35 cellular contexts compared by ENCODE assay signal in the genomic region with DNA sequence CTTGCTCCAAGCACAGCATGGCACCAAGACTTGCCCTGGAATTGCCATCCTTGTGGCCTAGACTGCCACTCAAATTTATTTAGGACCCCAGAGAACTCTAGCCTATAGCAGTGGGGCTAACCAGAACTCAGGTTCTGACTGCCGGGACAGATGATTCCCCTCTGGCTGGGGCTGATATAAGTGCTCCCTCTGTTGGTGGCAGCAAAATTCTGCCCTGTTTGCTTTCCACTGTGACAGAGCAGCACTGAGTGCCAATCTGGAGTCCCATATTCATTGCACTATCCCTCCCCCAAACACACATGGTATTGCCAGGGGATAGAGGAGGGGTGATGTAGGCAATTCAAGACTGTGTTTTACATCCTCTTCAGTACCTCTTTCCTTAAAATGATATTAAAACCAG.
DNase-seq lines count a peak whose midpoint lies in the region; FAIRE-seq and TF ChIP-seq lines count a peak whose summit lies in the region.
"Had no signal": no experiment of that assay in that cellular context is flagged by ENCODE, and none has a peak within 500 bp of the region (broad histone marks: within the 10 kb centered on the region; RNA-seq: fewer than 3 reads in every experiment).

No MANE protein-coding gene starts in this region.

- H3K27me3 Mint-ChIP-seq in H9 (ENCODE audit: low read depth) (no peaks in the 10 kb centered on the region), Calu3 (ENCODE audit: unreplicated experiment) (no peaks in the 10 kb centered on the region), CD14-positive monocyte (ENCODE audit: low read depth in 3 of 3) (peaks cover 0 to 1% (median 0%) of the 10 kb centered on the region in 3 donors)
- H3K27me3 Mint-ChIP-seq: activated naive CD8-positive, alpha-beta T cell treated with anti-CD3 and anti-CD28 coated beads, Interleukin-2, amount 50 U/mL, for 24 hours; B cell; stimulated activated memory B cell treated with anti-CD40 and anti-IgM and Interleukin-4, amounts not matched to agents 10 μg/mL and 1 μg/mL and 100 μg/mL, for 72 hours had no signal

- H3K79me2 ChIP-seq in H9 (ENCODE audit: insufficient read depth, low read length) (no peaks in the 10 kb centered on the region), H1 (ENCODE audit: control insufficient read depth in 1 of 2, insufficient read depth in 2 of 2, low read length in 2 of 2) (no peaks in the 10 kb centered on the region)
- H3K79me2 ChIP-seq: hepatocyte, parathyroid adenoma had no signal

- no peak overlapping the region for H2BK5ac ChIP-seq in H9 (ENCODE audit: insufficient read length, low read length)
- H2BK5ac ChIP-seq in H1 (ENCODE audit: low read depth, low read length), result no peak overlapping the region

- H3K4me1 Mint-ChIP-seq in H9 (peaks cover 13% of the 10 kb centered on the region in 2 experiments), Calu3 (ENCODE audit: low read depth, unreplicated experiment) (no peaks in the 10 kb centered on the region), CD14-positive monocyte (no peaks in the 10 kb centered on the region)
- H3K4me1 Mint-ChIP-seq: activated naive CD8-positive, alpha-beta T cell treated with anti-CD3 and anti-CD28 coated beads, Interleukin-2, amount 50 U/mL, for 24 hours; B cell; stimulated activated memory B cell treated with anti-CD40 and anti-IgM and Interleukin-4, amounts not matched to agents 10 μg/mL and 1 μg/mL and 100 μg/mL, for 72 hours had no signal

- H3K23ac ChIP-seq in H9 (ENCODE audit: insufficient read length, low read depth, low read length) (no peak overlapping the region), H1 (ENCODE audit: insufficient read length) (no peak overlapping the region)

- H2AFZ ChIP-seq in H9 (ENCODE audit: low read length) (no peak overlapping the region), H1 (ENCODE audit: low read length) (no peak overlapping the region)
- H2AFZ ChIP-seq: hepatocyte, parathyroid adenoma had no signal

- TF ChIP-seq RAD21 in H1 (IDR thresholded peaks at IDR 0.05 in 1 of 2, conservative IDR thresholded peaks at IDR 0.05 in 1 of 2; ENCODE audit: low read depth in 2 of 2, low read length in 2 of 2), result peak; percentile 47 to 55

- H3K14ac ChIP-seq in H9 (ENCODE audit: insufficient read depth, low read length) (no peak overlapping the region), H1 (ENCODE audit: insufficient read length) (no peak overlapping the region)

- H3K4me3 Mint-ChIP-seq in H9 (no peak overlapping the region), Calu3 (ENCODE audit: low read depth, unreplicated experiment) (no peak overlapping the region), CD14-positive monocyte (no peak overlapping the region)
- H3K4me3 Mint-ChIP-seq: activated CD8-positive, alpha-beta T cell treated with anti-CD3 and anti-CD28 coated beads, Interleukin-2, amount 10 ng/mL, durations not matched to agents 7 days and 5 days; activated naive CD8-positive, alpha-beta T cell treated with anti-CD3 and anti-CD28 coated beads, Interleukin-2, amount 50 U/mL, for 24 hours; B cell; stimulated activated memory B cell treated with anti-CD40 and anti-IgM and Interleukin-4, amounts not matched to agents 10 μg/mL and 1 μg/mL and 100 μg/mL, for 72 hours had no signal

- H3T11ph ChIP-seq in H9 (ENCODE audit: low read length), result no peak overlapping the region

- H3K79me1 ChIP-seq in H9 (ENCODE audit: insufficient read depth, low read depth, low read length, poor library complexity, severe bottlenecking), result no peaks in the 10 kb centered on the region
- H3K79me1 ChIP-seq in H1 (ENCODE audit: low read depth, low read length), result no peaks in the 10 kb centered on the region

- H4K5ac ChIP-seq in H9 (ENCODE audit: insufficient read length, low read depth, low read length) (no peak overlapping the region), H1 (ENCODE audit: insufficient read length, low read depth, low read length) (no peak overlapping the region)

- POLR2A ChIA-PET in H1 (lab: Charles Lee; ENCODE audit: partially characterized antibody), result no interaction called here

- CTCF ChIA-PET in H1 (lab: Charles Lee; ENCODE audit: partially characterized antibody) (interaction anchor here (0.8 to 2.3 kb wide), 4 partner anchors 9 to 172 kb away, joined by 3 to 8 read pairs (median 4); no protein-coding TSS in a partner anchor), Calu3 (lab: Charles Lee) (no interaction called here)

- no peak for DNase-seq in AG10803 (ENCODE audit: low read depth)
- DNase-seq in H9, result no peak
- DNase-seq in SK-MEL-5 (ENCODE audit: low read depth, low spot score), result peak; percentile 2
- DNase-seq in H1 (ENCODE audit: low read depth in 1 of 2, low spot score in 2 of 2), result no peak
- DNase-seq in Calu3, result no peak
- DNase-seq in glomerular visceral epithelial cell (ENCODE audit: extremely low spot score), result no peak
- no peak for DNase-seq in CD14-positive monocyte (ENCODE audit: low spot score)
- no peak for DNase-seq in DMS153 treated with DMSO at 0.1 percent for 48 hours (lab: John Stamatoyannopoulos, UW; ENCODE audit: unreplicated experiment)
- DNase-seq: activated CD8-positive, alpha-beta T cell treated with anti-CD3 and anti-CD28 coated beads, Interleukin-2, amount 10 ng/mL, durations not matched to agents 7 days and 5 days; activated gamma-delta T cell; activated naive CD8-positive, alpha-beta T cell treated with anti-CD3 and anti-CD28 coated beads, Interleukin-2, amount 50 U/mL, for 24 hours; activated T-cell treated with anti-CD3 and anti-CD28 coated beads for 4 hours; Caco-2; effector CD8-positive, alpha-beta T cell; H7; mucosa of descending colon; NCI-H1105; NCI-H2081 treated with DMSO at 0.1 percent for 48 hours; NCI-H345; NCI-H748 treated with DMSO at 0.1 percent for 48 hours; Right ventricle myocardium superior; stimulated activated CD4-positive, alpha-beta T cell treated with anti-CD3 and anti-CD28 coated beads, Interleukin-4, amount 100 ng/mL, for 1 hour; SW 1271; T1000; uterus had no signal

- no peaks in the 10 kb centered on the region for H3K9me3 Mint-ChIP-seq in H9
- H3K9me3 Mint-ChIP-seq in Calu3 (ENCODE audit: low read depth, unreplicated experiment), result no peaks in the 10 kb centered on the region
- H3K9me3 Mint-ChIP-seq in CD14-positive monocyte, result peaks cover 0 to 2% (median 0%) of the 10 kb centered on the region in 7 donors
- H3K9me3 Mint-ChIP-seq: stimulated activated memory B cell treated with anti-CD40 and anti-IgM and Interleukin-4, amounts not matched to agents 10 μg/mL and 1 μg/mL and 100 μg/mL, for 72 hours had no signal

- no peak overlapping the region for H2BK120ac ChIP-seq in H9 (ENCODE audit: low read depth, low read length, poor library complexity, severe bottlenecking)
- no peak overlapping the region for H2BK120ac ChIP-seq in H1 (replicated peaks; ENCODE audit: low read depth, low read length)

- H3K9me3 ChIP-seq in H9 (ENCODE audit: control insufficient read depth, low read depth, low read length) (no peaks in the 10 kb centered on the region), H1 (ENCODE audit: insufficient read depth in 2 of 2, low read depth in 1 of 2, low read length in 1 of 2) (no peaks in the 10 kb centered on the region)
- H3K9me3 ChIP-seq: A549, Caco-2, esophagus muscularis mucosa, mucosa of descending colon, right atrium auricular region, uterus had no signal

- H3K36me3 ChIP-seq in H1 (ENCODE audit: control insufficient read depth in 2 of 4, insufficient read depth in 4 of 4, low read length in 3 of 4), result no peaks in the 10 kb centered on the region
- H3K36me3 ChIP-seq: esophagus muscularis mucosa, right atrium auricular region, uterus had no signal

- H3K18ac ChIP-seq in H9 (ENCODE audit: insufficient read length, low read depth, low read length) (no peak overlapping the region), H1 (ENCODE audit: extremely low read depth, low read length) (no peak overlapping the region)

- H3K4me1 ChIP-seq in H9 (ENCODE audit: insufficient read depth, low read length) (no peaks in the 10 kb centered on the region), H1 (replicated peaks in 1 of 4; ENCODE audit: control insufficient read depth in 3 of 4, insufficient read depth in 4 of 4, low read length in 3 of 4) (peaks cover 0 to 2% (median 0%) of the 10 kb centered on the region in 4 experiments; a peak in 1 of 7 replicates)
- H3K4me1 ChIP-seq: A549, Caco-2, esophagus muscularis mucosa, parathyroid adenoma, right atrium auricular region, uterus had no signal

- no peak overlapping the region for H2BK12ac ChIP-seq in H9 (ENCODE audit: insufficient read length, low read depth, low read length)
- H2BK12ac ChIP-seq in H1 (ENCODE audit: low read depth, low read length), result no peak overlapping the region

- in situ Hi-C loops in SK-MEL-5 (cut with HindIII; ENCODE audit: low pct_unique_long_range_greater_than_20kb, low sequenced_read_pairs), result no loop called here

- H3K27ac ChIP-seq in H9 (ENCODE audit: insufficient read length, low read depth, low read length), result no peak overlapping the region
- no peak overlapping the region for H3K27ac ChIP-seq in H1 (ENCODE audit: low read depth, low read length)
- H3K27ac ChIP-seq: A549, esophagus muscularis mucosa, hepatocyte, parathyroid adenoma, right atrium auricular region, uterus had no signal

- H4K91ac ChIP-seq in H9 (ENCODE audit: insufficient read length, low read depth, low read length) (no peak overlapping the region), H1 (replicated peaks; ENCODE audit: insufficient read length, low read length) (no peak overlapping the region)

- BruUV-seq in Calu3 (replicated peaks; lab: Mats Ljungman, UMichigan), result no TSS peak

- H2AK5ac ChIP-seq in H9 (ENCODE audit: insufficient read length, low read length) (no peak overlapping the region), H1 (ENCODE audit: low read depth, low read length) (no peak overlapping the region)

- no CpG with 5 or more reads among the region's 1 CpG for WGBS in H9 (ENCODE audit: extremely low coverage, insufficient read length, low lambda C conversion rate)
- 92% methylated on average over 1 of the region's 1 CpG; no CpG with 5 or more reads in 1 of the 2 experiments for WGBS in H1 (ENCODE audit: extremely low coverage in 1 of 2, insufficient coverage in 1 of 2, insufficient read length in 1 of 2, insufficient replicate concordance in 2 of 2, low coverage in 1 of 2, low lambda C conversion rate in 2 of 2, missing lambda C conversion rate in 1 of 2), 2 experiments

- H3K23me2 ChIP-seq in H9 (ENCODE audit: insufficient read length, low read depth, low read length, poor library complexity, severe bottlenecking) (no peaks in the 10 kb centered on the region), H1 (ENCODE audit: low read depth, low read length) (no peaks in the 10 kb centered on the region)

- H3K36me3 Mint-ChIP-seq in H9 (ENCODE audit: insufficient read depth in 1 of 3, low read depth in 3 of 3), result no peaks in the 10 kb centered on the region
- H3K36me3 Mint-ChIP-seq in Calu3 (ENCODE audit: insufficient read depth, unreplicated experiment), result no peaks in the 10 kb centered on the region
- H3K36me3 Mint-ChIP-seq in CD14-positive monocyte, result no peaks in the 10 kb centered on the region
- H3K36me3 Mint-ChIP-seq: stimulated activated memory B cell treated with anti-CD40 and anti-IgM and Interleukin-4, amounts not matched to agents 10 μg/mL and 1 μg/mL and 100 μg/mL, for 72 hours had no signal

- H2BK15ac ChIP-seq in H9 (ENCODE audit: low read depth, low read length), result no peak overlapping the region
- H2BK15ac ChIP-seq in H1 (ENCODE audit: low read length), result no peak overlapping the region

- no peaks in the 10 kb centered on the region for H3K27me3 ChIP-seq in H9 (ENCODE audit: insufficient read depth, low read length)
- no peaks in the 10 kb centered on the region for H3K27me3 ChIP-seq in H1 (replicated peaks in 1 of 4; ENCODE audit: control insufficient read depth in 3 of 4, extremely low read depth in 1 of 4, insufficient read depth in 3 of 4, low read length in 3 of 4)
- H3K27me3 ChIP-seq: esophagus muscularis mucosa, hepatocyte, right atrium auricular region, uterus had no signal

- no peak for TF ChIP-seq POLR2A in H1 (IDR thresholded peaks at IDR 0.05; ENCODE audit: control extremely low read depth in 1 of 2, low read depth in 2 of 2, low read length in 2 of 2)

- no peak overlapping the region for H3K4me3 ChIP-seq in AG10803 (ENCODE audit: low read length)
- H3K4me3 ChIP-seq in H1 (ENCODE audit: extremely low read depth in 1 of 4, insufficient read depth in 2 of 4, low read depth in 3 of 4, low read length in 4 of 4), result no peak overlapping the region
- H3K4me3 ChIP-seq: A549, esophagus muscularis mucosa, hepatocyte, mucosa of descending colon, right atrium auricular region, uterus had no signal

- H3K27ac Mint-ChIP-seq in H9 (no peak overlapping the region), Calu3 (ENCODE audit: unreplicated experiment) (no peak overlapping the region), CD14-positive monocyte (no peak overlapping the region)
- H3K27ac Mint-ChIP-seq: activated CD8-positive, alpha-beta T cell treated with anti-CD3 and anti-CD28 coated beads, Interleukin-2, amount 10 ng/mL, durations not matched to agents 7 days and 5 days; activated naive CD8-positive, alpha-beta T cell treated with anti-CD3 and anti-CD28 coated beads, Interleukin-2, amount 50 U/mL, for 24 hours; B cell; stimulated activated memory B cell treated with anti-CD40 and anti-IgM and Interleukin-4, amounts not matched to agents 10 μg/mL and 1 μg/mL and 100 μg/mL, for 72 hours had no signal

- intact Hi-C loops in Calu3 (cut with micrococcal nuclease; ENCODE audit: unreplicated experiment) (loop anchor here (5.0 kb wide), 1 partner anchor 1081 kb away; no protein-coding TSS in a partner anchor), CD14-positive monocyte (cut with micrococcal nuclease) (no loop called here)

- H4K20me1 ChIP-seq in H9 (ENCODE audit: control insufficient read depth, insufficient read depth, insufficient read length), result no peaks in the 10 kb centered on the region
- H4K20me1 ChIP-seq in H1 (replicated peaks in 1 of 2; ENCODE audit: control insufficient read depth in 1 of 2, insufficient read depth in 2 of 2, low read length in 2 of 2), result no peaks in the 10 kb centered on the region

- no peak for FAIRE-seq in H1 (lab: Jason Lieb, UNC)
- FAIRE-seq: A549, colon, frontal cortex, GM18507 had no signal

- TF ChIP-seq CTCF in AG10803 (conservative IDR thresholded peaks at IDR 0.05; ENCODE audit: low read length), result 0 out of 2 replicates have a peak, but pooled peaks have one; percentile 8
- TF ChIP-seq CTCF in H9 (conservative IDR thresholded peaks at IDR 0.05), result peak; percentile 42; the same call in 2 of the 3 replicates
- TF ChIP-seq CTCF in H1 (IDR thresholded peaks at IDR 0.05; ENCODE audit: control extremely low read depth in 1 of 3, insufficient read depth in 1 of 3, low read depth in 1 of 3, low read length in 3 of 3), result peak; percentile 24 to 43 (median 34)
- TF ChIP-seq CTCF in Calu3 (IDR thresholded peaks at IDR 0.05; ENCODE audit: unreplicated experiment), result no peak
- no peak for TF ChIP-seq CTCF in CD14-positive monocyte (IDR thresholded peaks at IDR 0.05)

- no peak overlapping the region for H4K8ac ChIP-seq in H9 (replicated peaks; ENCODE audit: insufficient read length, low read depth, low read length)
- H4K8ac ChIP-seq in H1 (ENCODE audit: extremely low read depth, insufficient read depth, low read length), result no peak overlapping the region

- H3K4me2 ChIP-seq in H9 (ENCODE audit: insufficient read depth, insufficient read length, low read length) (no peak overlapping the region), H1 (ENCODE audit: insufficient read depth in 1 of 2, low read depth in 2 of 2, low read length in 2 of 2) (no peak overlapping the region)
- H3K4me2 ChIP-seq: A549, hepatocyte had no signal

- H3K4ac ChIP-seq in H9 (ENCODE audit: low read depth, low read length), result no peak overlapping the region
- H3K4ac ChIP-seq in H1 (replicated peaks; ENCODE audit: insufficient read length, low read depth, low read length), result no peak overlapping the region

- H2BK20ac ChIP-seq in H9 (ENCODE audit: low read depth, low read length, poor library complexity, severe bottlenecking) (no peak overlapping the region), H1 (ENCODE audit: low read length) (no peak overlapping the region)

- H3K56ac ChIP-seq in H9 (ENCODE audit: insufficient read length, low read depth, low read length) (no peak overlapping the region), H1 (replicated peaks; ENCODE audit: insufficient read length, low read depth, low read length) (no peak overlapping the region)

- H3K9ac ChIP-seq in H9 (ENCODE audit: extremely low read depth, insufficient read length, low read length) (no peak overlapping the region), H1 (replicated peaks in 1 of 4; ENCODE audit: extremely low read depth in 1 of 4, low read depth in 3 of 4, low read length in 3 of 4) (no peak overlapping the region)
- H3K9ac ChIP-seq: parathyroid adenoma had no signal

- no peak for TF ChIP-seq EP300 in H1 (IDR thresholded peaks at IDR 0.05; ENCODE audit: borderline replicate concordance in 1 of 2, low read depth in 2 of 2, low read length in 2 of 2)

Comparison
In these comparisons a context has a peak if more than half of its experiments do, and no peak if none do; other contexts are left out.
1. CTCF ChIP-seq: peak in AG10803 (single experiment), H9 (single experiment) and H1 (3 of 3); none in Calu3 (single experiment) and CD14-positive monocyte (single experiment).